ENCODE assay signal across 10 cellular contexts in the genomic region with DNA sequence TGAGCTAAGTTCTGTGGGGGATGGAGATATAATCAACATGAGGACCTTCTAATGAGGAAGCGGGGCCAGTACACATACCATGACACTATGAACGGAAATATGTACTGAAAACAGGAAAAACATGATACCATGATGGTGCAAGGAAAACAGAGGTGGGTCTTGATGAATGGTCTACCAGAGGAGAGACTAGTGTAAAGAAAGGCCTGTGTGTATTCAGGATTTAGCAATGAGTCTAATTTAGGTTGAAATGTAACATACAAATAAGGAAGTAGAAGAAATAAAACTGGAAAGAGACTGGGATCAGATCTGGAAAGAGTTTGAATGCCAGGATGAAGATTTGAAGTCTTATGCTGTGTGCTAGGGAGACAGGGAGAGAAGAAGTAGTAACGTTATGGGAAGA. TPM values are rescaled to one million over a fixed set of nuclear protein-coding genes. Genes with fewer than 3 reads are reported as not detected.
DNase-seq lines count a peak whose midpoint lies in the region; ATAC-seq and TF ChIP-seq lines count a peak whose summit lies in the region.
"Had no signal": no experiment of that assay in that cellular context is flagged by ENCODE, and none has a peak within 500 bp of the region (broad histone marks: within the 10 kb centered on the region; RNA-seq: fewer than 3 reads in every experiment).

No MANE protein-coding gene starts in this region.

- no peaks in the 10 kb centered on the region for H4K20me1 ChIP-seq in PC-3 (ENCODE audit: low read length)
- no peaks in the 10 kb centered on the region for H4K20me1 ChIP-seq in fibroblast of lung (ENCODE audit: control insufficient read depth, extremely low read depth, insufficient read depth, low read length)

- H3K4me2 ChIP-seq in PC-3 (ENCODE audit: low read length), result peak overlapping the region; percentile 8; the same call in 1 of the 2 replicates
- H3K4me2 ChIP-seq in fibroblast of lung (ENCODE audit: extremely low read depth, insufficient read depth, low read length), result no peak overlapping the region

- H3K9me3 ChIP-seq in PC-3 (ENCODE audit: low read length) (no peaks in the 10 kb centered on the region), fibroblast of lung (ENCODE audit: control insufficient read depth, insufficient read depth, low read depth, low read length) (no peaks in the 10 kb centered on the region)

- no peaks in the 10 kb centered on the region for H3F3A ChIP-seq in PC-3 (ENCODE audit: low read length, unreplicated experiment)

- no peaks in the 10 kb centered on the region for H3K79me2 ChIP-seq in PC-3 (ENCODE audit: low read length)
- H3K79me2 ChIP-seq in fibroblast of lung (ENCODE audit: control insufficient read depth, insufficient read depth, low read length), result no peaks in the 10 kb centered on the region

- H3K4me3 ChIP-seq in PC-3 (ENCODE audit: low read length), result no peak overlapping the region
- no peak overlapping the region for H3K4me3 ChIP-seq in fibroblast of lung (replicated peaks in 1 of 4; ENCODE audit: control extremely low read depth in 1 of 4, insufficient read depth in 1 of 4, low read depth in 3 of 4, low read length in 4 of 4)

- H3K4me1 Mint-ChIP-seq in activated CD8-positive, alpha-beta memory T cell treated with anti-CD3 and anti-CD28 coated beads, Interleukin-2, amount 10 ng/mL, durations not matched to agents 7 days and 5 days, result peaks cover 34% of the 10 kb centered on the region
- peaks cover 26% of the 10 kb centered on the region for H3K4me1 Mint-ChIP-seq in stimulated activated naive CD8-positive, alpha-beta T cell treated with anti-CD3 and anti-CD28 coated beads, Interleukin-15, amount 100 ng/mL, for 72 hours

- H3K27me3 ChIP-seq in PC-3 (ENCODE audit: low read length), result no peaks in the 10 kb centered on the region
- H3K27me3 ChIP-seq in fibroblast of lung (ENCODE audit: control insufficient read depth, insufficient read depth, low read length), result no peaks in the 10 kb centered on the region

- H3K9ac ChIP-seq in PC-3 (ENCODE audit: low read length) (no peak overlapping the region), fibroblast of lung (ENCODE audit: insufficient read depth, low read length) (no peak overlapping the region)

- peak; percentile 11 for ATAC-seq in activated CD8-positive, alpha-beta memory T cell treated with anti-CD3 and anti-CD28 coated beads, Interleukin-2, amount 10 ng/mL, durations not matched to agents 7 days and 5 days
- ATAC-seq in PC-3, result no peak
- no peak for ATAC-seq in stimulated activated naive CD8-positive, alpha-beta T cell treated with anti-CD3 and anti-CD28 coated beads, Interleukin-15, amount 100 ng/mL, for 72 hours
- no peak for ATAC-seq in HG02884 (IDR thresholded peaks at IDR 0.05; ENCODE audit: unreplicated experiment)
- no peak for ATAC-seq in GM21367 (IDR thresholded peaks at IDR 0.05; ENCODE audit: unreplicated experiment)

- H3K9me2 ChIP-seq in PC-3 (replicated peaks; ENCODE audit: low read length), result no peaks in the 10 kb centered on the region

- H3K27ac ChIP-seq in PC-3 (ENCODE audit: low read length) (peak overlapping the region; percentile 11; the same call in 1 of the 2 replicates), fibroblast of lung (ENCODE audit: insufficient read depth, low read length) (no peak overlapping the region)
- H3K27ac ChIP-seq: VCaP had no signal

- TF ChIP-seq CTCF in PC-3 (conservative IDR thresholded peaks at IDR 0.05; ENCODE audit: low read depth, low read length) (no peak), fibroblast of lung (conservative IDR thresholded peaks at IDR 0.05 in 1 of 2, IDR thresholded peaks at IDR 0.05 in 1 of 2; ENCODE audit: low read depth in 1 of 2, low read length in 2 of 2) (no peak)

- H3K4me1 ChIP-seq in PC-3 (ENCODE audit: insufficient read depth, low read length) (peaks cover 15% of the 10 kb centered on the region), fibroblast of lung (ENCODE audit: control insufficient read depth, extremely low read depth, insufficient read depth, low read length) (peaks cover 6% of the 10 kb centered on the region)

- no TSS peak for BruUV-seq in PC-3 (replicated peaks; lab: Mats Ljungman, UMichigan)

- CTCF ChIA-PET in activated CD8-positive, alpha-beta memory T cell treated with anti-CD3 and anti-CD28 coated beads, Interleukin-2, amount 10 ng/mL, durations not matched to agents 7 days and 5 days (lab: Charles Lee), result interaction anchor here (1.4 to 3.1 kb wide), 6 partner anchors 10 to 1392 kb away, joined by 3 to 14 read pairs (median 8); no protein-coding TSS in a partner anchor
- CTCF ChIA-PET in PC-3 (lab: Charles Lee), result no interaction called here

- POLR2A ChIA-PET in PC-3 (lab: Charles Lee; ENCODE audit: unreplicated experiment), result no interaction called here

- peaks cover 51% of the 10 kb centered on the region for H3K36me3 Mint-ChIP-seq in activated CD8-positive, alpha-beta memory T cell treated with anti-CD3 and anti-CD28 coated beads, Interleukin-2, amount 10 ng/mL, durations not matched to agents 7 days and 5 days

- no peak for DNase-seq in activated CD8-positive, alpha-beta memory T cell treated with anti-CD3 and anti-CD28 coated beads, Interleukin-2, amount 10 ng/mL, durations not matched to agents 7 days and 5 days
- no peak for DNase-seq in activated CD8-positive, alpha-beta memory T cell treated with anti-CD3 and anti-CD28 coated beads, Interleukin-2, amount 50 U/mL, for 4 hours
- DNase-seq in PC-3, result no peak
- DNase-seq in fibroblast of lung (ENCODE audit: low read depth in 2 of 2), result no peak
- DNase-seq in stimulated activated naive CD8-positive, alpha-beta T cell treated with anti-CD3 and anti-CD28 coated beads, Interleukin-15, amount 100 ng/mL, for 72 hours, result no peak
- DNase-seq in effector CD8-positive, alpha-beta T cell (lab: John Stamatoyannopoulos, UW), result no peak
- DNase-seq: NCI-H2081 treated with DMSO at 0.1 percent for 48 hours had no signal

- H3K27ac Mint-ChIP-seq in activated CD8-positive, alpha-beta memory T cell treated with anti-CD3 and anti-CD28 coated beads, Interleukin-2, amount 10 ng/mL, durations not matched to agents 7 days and 5 days, result peak overlapping the region; percentile 98
- H3K27ac Mint-ChIP-seq in stimulated activated naive CD8-positive, alpha-beta T cell treated with anti-CD3 and anti-CD28 coated beads, Interleukin-15, amount 100 ng/mL, for 72 hours, result peak overlapping the region; percentile 92 to 93

- H3K36me3 ChIP-seq in PC-3 (ENCODE audit: low read depth, low read length) (no peaks in the 10 kb centered on the region), fibroblast of lung (ENCODE audit: control insufficient read depth, insufficient read depth, low read length) (no peaks in the 10 kb centered on the region)

- H3K4me3 Mint-ChIP-seq in activated CD8-positive, alpha-beta memory T cell treated with anti-CD3 and anti-CD28 coated beads, Interleukin-2, amount 10 ng/mL, durations not matched to agents 7 days and 5 days, result peak overlapping the region; percentile 6
- H3K4me3 Mint-ChIP-seq in stimulated activated naive CD8-positive, alpha-beta T cell treated with anti-CD3 and anti-CD28 coated beads, Interleukin-15, amount 100 ng/mL, for 72 hours, result peak overlapping the region in 1 of 2 donors; percentile 14

- peaks cover 9% of the 10 kb centered on the region for H3K9me3 Mint-ChIP-seq in activated CD8-positive, alpha-beta memory T cell treated with anti-CD3 and anti-CD28 coated beads, Interleukin-2, amount 10 ng/mL, durations not matched to agents 7 days and 5 days (ENCODE audit: low read depth)
- peaks cover 11% of the 10 kb centered on the region in 2 donors for H3K9me3 Mint-ChIP-seq in stimulated activated naive CD8-positive, alpha-beta T cell treated with anti-CD3 and anti-CD28 coated beads, Interleukin-15, amount 100 ng/mL, for 72 hours

- H2AFZ ChIP-seq in PC-3 (ENCODE audit: low read length) (no peak overlapping the region), fibroblast of lung (ENCODE audit: low read length) (peak overlapping the region; percentile 77)

- intact Hi-C loops in PC-3 (cut with micrococcal nuclease), result loop anchor here (1.0 to 5.0 kb wide), 2 partner anchors 81 to 158 kb away; no protein-coding TSS in a partner anchor

- no peaks in the 10 kb centered on the region for H3K27me3 Mint-ChIP-seq in activated CD8-positive, alpha-beta memory T cell treated with anti-CD3 and anti-CD28 coated beads, Interleukin-2, amount 10 ng/mL, durations not matched to agents 7 days and 5 days
- H3K27me3 Mint-ChIP-seq in stimulated activated naive CD8-positive, alpha-beta T cell treated with anti-CD3 and anti-CD28 coated beads, Interleukin-15, amount 100 ng/mL, for 72 hours, result no peaks in the 10 kb centered on the region

RNA-seq across cellular contexts. Expression of a gene that starts 38.9 kb away (rescaled TPM):
- 10 to 100 TPM in 1 of 2 experiments, 1 to 10 TPM in 1; 9.7 to 10.5 TPM for total RNA-seq in activated CD8-positive, alpha-beta memory T cell treated with anti-CD3 and anti-CD28 coated beads, Interleukin-2, amount 10 ng/mL, durations not matched to agents 7 days and 5 days
- total RNA-seq in PC-3 (2014; rRNA removed), result 1.1 and 1.2 TPM in 2 replicates
- total RNA-seq in fibroblast of lung, result 0.99 and 1.8 TPM in 2 replicates
- polyA plus RNA-seq in fibroblast of lung, result 0.32 and 0.47 TPM in 2 replicates
- polyA plus RNA-seq in fibroblast of lung (2012), result 0.21 TPM in 1 of 2 replicates, not detected in the other
- not detected in 2 replicates for polyA minus RNA-seq in fibroblast of lung (ENCODE audit: low replicate concordance)
